8 cellular contexts compared by ENCODE assay signal in genomic region chr1:44811234-44811633, GRCh38. TPM values are rescaled to one million over a fixed set of nuclear protein-coding genes. Genes with fewer than 3 reads are reported as not detected.
DNase-seq lines count a peak whose midpoint lies in the region; ATAC-seq and TF ChIP-seq lines count a peak whose summit lies in the region.

No MANE protein-coding gene starts in this region.

- H3K36me3 Mint-ChIP-seq in nephron (ENCODE audit: low read depth), result peaks cover 28% of the 10 kb centered on the region

- H3K27ac Mint-ChIP-seq in nephron, result peak overlapping the region; percentile 88 to 99 (median 99)

- no peak for ATAC-seq in aorta (ENCODE audit: low FRiP score)
- ATAC-seq in HG02970 (IDR thresholded peaks at IDR 0.05; ENCODE audit: low FRiP score, unreplicated experiment), result no peak

- no peaks in the 10 kb centered on the region for H3K9me3 Mint-ChIP-seq in nephron

- peak; percentile 0 for DNase-seq in stimulated activated CD4-positive, alpha-beta T cell treated with anti-CD3 and anti-CD28 coated beads, Interleukin-1b, Interleukin-23, amount 100 ng/mL, for 48 hours
- no peak for DNase-seq in stimulated activated CD4-positive, alpha-beta T cell treated with anti-CD3 and anti-CD28 coated beads, Interleukin-12 subunit alpha, Interleukin-12 subunit beta, amount 100 ng/mL, for 4 hours
- peak; percentile 11 for DNase-seq in coronary artery (ENCODE audit: low spot score)
- DNase-seq in aorta, result peak in 1 of 2 donors; percentile 26
- no peak for DNase-seq in activated gamma-delta T cell treated with Interleukin-2 at 50 U/mL for 16 hours
- DNase-seq in ureter (ENCODE audit: low spot score), result no peak

- H3K9me3 ChIP-seq in aorta (ENCODE audit: control insufficient read depth, low read length), result no peaks in the 10 kb centered on the region

- H3K36me3 ChIP-seq in aorta (ENCODE audit: control insufficient read depth in 1 of 2, insufficient read depth in 2 of 2, low read length in 1 of 2), result no peaks in the 10 kb centered on the region

- H3K4me3 Mint-ChIP-seq in nephron, result peak overlapping the region; percentile 14 to 39 (median 35)

- peak overlapping the region; percentile 100 for H3K27ac ChIP-seq in coronary artery
- peak overlapping the region; percentile 23 to 56 for H3K27ac ChIP-seq in aorta (ENCODE audit: low read depth in 1 of 2, low read length in 2 of 2)

- no peaks in the 10 kb centered on the region for H3K27me3 Mint-ChIP-seq in nephron (ENCODE audit: low read depth)

- intact Hi-C loops in aorta (cut with DNase I), result no loop called here

- 57% methylated on average over 8 of the region's 8 CpGs for WGBS in aorta, 2 donors

- TF ChIP-seq CTCF in coronary artery (IDR thresholded peaks at IDR 0.05) (no peak), nephron (IDR thresholded peaks at IDR 0.05; ENCODE audit: unreplicated experiment in 3 of 3) (no peak)

- H3K4me1 ChIP-seq in aorta (ENCODE audit: control insufficient read depth in 1 of 2, insufficient read depth in 2 of 2, low read length in 2 of 2), result peaks cover 0 to 4% of the 10 kb centered on the region in 2 donors

- H3K4me1 Mint-ChIP-seq in nephron, result peaks cover 64% of the 10 kb centered on the region

- no peaks in the 10 kb centered on the region for H3K27me3 ChIP-seq in aorta (ENCODE audit: control insufficient read depth in 1 of 2, insufficient read depth in 2 of 2, low read length in 1 of 2)

- no peak overlapping the region for H3K4me3 ChIP-seq in coronary artery
- no peak overlapping the region for H3K4me3 ChIP-seq in aorta (ENCODE audit: low read length in 2 of 2)

RNA-seq across cellular contexts. Expression of gene BTBD19, which starts 2.9 kb away (rescaled TPM):
- total RNA-seq in aorta, result 10 to 100 TPM; 38.5 to 41.1 TPM
- polyA plus RNA-seq in aorta, result 10 to 100 TPM in 1 of 2 donors, 1 to 10 TPM in 1; 5.1 to 35.4 TPM
- total RNA-seq in ureter, result 8.7 TPM

RNA-seq across cellular contexts. Expression of gene DYNLT4, which starts 4.1 kb away (rescaled TPM):
- under 1 TPM; 0.81 to 0.87 TPM for total RNA-seq in aorta
- polyA plus RNA-seq in aorta, result 1 to 10 TPM in 1 of 2 donors, not detected in 1; 3.0 TPM
- 0.52 TPM for total RNA-seq in ureter

RNA-seq across cellular contexts. Expression of gene PLK3, which starts 11.1 kb away (rescaled TPM):
- total RNA-seq in aorta, result 10 to 100 TPM; 28.8 to 84.3 TPM
- 10 to 100 TPM; 16.2 to 73.3 TPM for polyA plus RNA-seq in aorta
- total RNA-seq in ureter, result 14.4 TPM

RNA-seq across cellular contexts. Expression of gene BEST4, which starts 23.3 kb away (rescaled TPM):
- total RNA-seq in aorta, result under 1 TPM; 0.30 to 0.32 TPM
- 1 to 10 TPM; 1.1 to 1.8 TPM for polyA plus RNA-seq in aorta
- total RNA-seq in ureter, result 0.36 TPM

RNA-seq across cellular contexts. Expression of gene PTCH2, which starts 31.8 kb away (rescaled TPM):
- total RNA-seq in aorta (1 to 10 TPM; 1.7 to 6.3 TPM), ureter (1.5 TPM)
- 1 to 10 TPM in 1 of 2 donors, under 1 TPM in 1; 0.38 to 6.7 TPM for polyA plus RNA-seq in aorta

Comparison
In these comparisons a context has a peak if more than half of its experiments do, and no peak if none do; other contexts are left out.
1. DNase-seq: peak in stimulated activated CD4-positive, alpha-beta T cell treated with anti-CD3 and anti-CD28 coated beads, Interleukin-1b, Interleukin-23, amount 100 ng/mL, for 48 hours (single experiment) and coronary artery (single experiment); none in stimulated activated CD4-positive, alpha-beta T cell treated with anti-CD3 and anti-CD28 coated beads, Interleukin-12 subunit alpha, Interleukin-12 subunit beta, amount 100 ng/mL, for 4 hours (single experiment), activated gamma-delta T cell treated with Interleukin-2 at 50 U/mL for 16 hours (single experiment) and ureter (single experiment).